32 cellular contexts compared by ENCODE assay signal in genomic region chr5:17357504-17357903, GRCh38.
"Had no signal": no experiment of that assay in that cellular context is flagged by ENCODE, and none has a peak within 500 bp of the region (broad histone marks: within the 10 kb centered on the region; RNA-seq: fewer than 3 reads in every experiment).

No MANE protein-coding gene starts in this region.

- DNase-seq: activated CD4-positive, alpha-beta memory T cell treated with anti-CD3 and anti-CD28 coated beads, Interleukin-2, amount 10 ng/mL, durations not matched to agents 7 days and 5 days; activated CD4-positive, alpha-beta T cell treated with anti-CD3 and anti-CD28 coated beads for 1 hour; activated CD4-positive, alpha-beta T cell treated with anti-CD3 and anti-CD28 coated beads for 4 hours; activated CD4-positive, alpha-beta T cell treated with anti-CD3 and anti-CD28 coated beads, Interleukin-2, amount 10 ng/mL, durations not matched to agents 7 days and 5 days; activated CD4-positive, alpha-beta T cell treated with anti-CD3 and anti-CD28 coated beads, Interleukin-2, amount 50 U/mL, for 4 hours; activated CD8-positive, alpha-beta memory T cell treated with anti-CD3 and anti-CD28 coated beads, Interleukin-2, amount 50 U/mL, for 48 hours; activated gamma-delta T cell; activated naive CD4-positive, alpha-beta T cell; activated naive CD4-positive, alpha-beta T cell treated with anti-CD3 and anti-CD28 coated beads, Interleukin-2, amount 10 ng/mL, durations not matched to agents 7 days and 5 days; activated naive CD8-positive, alpha-beta T cell treated with anti-CD3 and anti-CD28 coated beads, Interleukin-2, amount 10 ng/mL, durations not matched to agents 7 days and 5 days; activated T-cell treated with anti-CD3 and anti-CD28 coated beads for 4 hours; activated T-cell treated with anti-CD3 and anti-CD28 coated beads, Interleukin-2, amount 50 U/mL, for 24 hours; activated T-cell treated with anti-CD3 and anti-CD28 coated beads, Interleukin-2, amount 50 U/mL, for 72 hours; brain microvascular endothelial cell; dorsolateral prefrontal cortex; effector memory CD4-positive, alpha-beta T cell; endodermal cell; foreskin fibroblast; gastrocnemius medialis; glutamatergic neuron; heart left ventricle; T-helper 1 cell; T-helper 17 cell; T1000; WERI-Rb-1 had no signal

- H3K27ac ChIP-seq: ascending aorta, brain microvascular endothelial cell, coronary artery, dorsolateral prefrontal cortex, gastrocnemius medialis, heart left ventricle, WERI-Rb-1 had no signal

- H3K36me3 ChIP-seq: ascending aorta, brain microvascular endothelial cell, gastrocnemius medialis, heart left ventricle, WERI-Rb-1 had no signal

- H3K4me3 ChIP-seq: ascending aorta, coronary artery, dorsolateral prefrontal cortex, gastrocnemius medialis, heart left ventricle had no signal

- H3K4me3 Mint-ChIP-seq: activated CD4-positive, alpha-beta memory T cell treated with anti-CD3 and anti-CD28 coated beads, Interleukin-2, amount 10 ng/mL, durations not matched to agents 7 days and 5 days; activated CD4-positive, alpha-beta T cell treated with anti-CD3 and anti-CD28 coated beads, Interleukin-2, amount 10 ng/mL, durations not matched to agents 7 days and 5 days; activated naive CD4-positive, alpha-beta T cell treated with anti-CD3 and anti-CD28 coated beads, Interleukin-2, amount 10 ng/mL, durations not matched to agents 7 days and 5 days; activated naive CD8-positive, alpha-beta T cell treated with anti-CD3 and anti-CD28 coated beads, Interleukin-2, amount 10 ng/mL, durations not matched to agents 7 days and 5 days; activated T-cell treated with anti-CD3 and anti-CD28 coated beads, Interleukin-2, amount 50 U/mL, for 24 hours; activated T-cell treated with anti-CD3 and anti-CD28 coated beads, Interleukin-2, amount 50 U/mL, for 72 hours; central memory CD8-positive, alpha-beta T cell; dendritic cell treated with granulocyte-macrophage colony-stimulating factor and Interleukin-4, amounts not matched to agents 40 ng/mL and 50 ng/mL, for 4 days; endodermal cell; T-helper 17 cell; T-helper 2 cell treated with Interferon-gamma antibody and Interleukin-4, amounts not matched to agents 5 μg/mL and 100 μg/mL, for 36 hours had no signal

- FAIRE-seq: bronchial epithelial cell had no signal

- H3K9me3 Mint-ChIP-seq: dendritic cell treated with granulocyte-macrophage colony-stimulating factor and Interleukin-4, amounts not matched to agents 40 ng/mL and 50 ng/mL, for 4 days had no signal

- H3K27ac Mint-ChIP-seq: activated CD4-positive, alpha-beta memory T cell treated with anti-CD3 and anti-CD28 coated beads, Interleukin-2, amount 10 ng/mL, durations not matched to agents 7 days and 5 days; activated CD4-positive, alpha-beta T cell treated with anti-CD3 and anti-CD28 coated beads, Interleukin-2, amount 10 ng/mL, durations not matched to agents 7 days and 5 days; activated naive CD4-positive, alpha-beta T cell treated with anti-CD3 and anti-CD28 coated beads, Interleukin-2, amount 10 ng/mL, durations not matched to agents 7 days and 5 days; activated naive CD4-positive, alpha-beta T cell treated with anti-CD3 and anti-CD28 coated beads, Interleukin-2, amount 50 U/mL, for 72 hours; activated naive CD8-positive, alpha-beta T cell treated with anti-CD3 and anti-CD28 coated beads, Interleukin-2, amount 10 ng/mL, durations not matched to agents 7 days and 5 days; activated T-cell treated with anti-CD3 and anti-CD28 coated beads, Interleukin-2, amount 50 U/mL, for 24 hours; activated T-cell treated with anti-CD3 and anti-CD28 coated beads, Interleukin-2, amount 50 U/mL, for 72 hours; dendritic cell treated with granulocyte-macrophage colony-stimulating factor and Interleukin-4, amounts not matched to agents 40 ng/mL and 50 ng/mL, for 4 days; endodermal cell; T-helper 17 cell; T-helper 2 cell treated with Interferon-gamma antibody and Interleukin-4, amounts not matched to agents 5 μg/mL and 100 μg/mL, for 36 hours had no signal

- H3K27me3 Mint-ChIP-seq: activated CD4-positive, alpha-beta memory T cell treated with anti-CD3 and anti-CD28 coated beads, Interleukin-2, amount 10 ng/mL, durations not matched to agents 7 days and 5 days; activated CD4-positive, alpha-beta T cell treated with anti-CD3 and anti-CD28 coated beads, Interleukin-2, amount 10 ng/mL, durations not matched to agents 7 days and 5 days; activated naive CD4-positive, alpha-beta T cell treated with anti-CD3 and anti-CD28 coated beads, Interleukin-2, amount 10 ng/mL, durations not matched to agents 7 days and 5 days; activated naive CD8-positive, alpha-beta T cell treated with anti-CD3 and anti-CD28 coated beads, Interleukin-2, amount 10 ng/mL, durations not matched to agents 7 days and 5 days; activated T-cell treated with anti-CD3 and anti-CD28 coated beads, Interleukin-2, amount 50 U/mL, for 24 hours; central memory CD8-positive, alpha-beta T cell; T-helper 17 cell had no signal

- H3K27me3 ChIP-seq: ascending aorta, brain microvascular endothelial cell, dorsolateral prefrontal cortex, gastrocnemius medialis, heart left ventricle had no signal

- H3K36me3 Mint-ChIP-seq: activated naive CD4-positive, alpha-beta T cell treated with anti-CD3 and anti-CD28 coated beads, Interleukin-2, amount 10 ng/mL, durations not matched to agents 7 days and 5 days; activated naive CD8-positive, alpha-beta T cell treated with anti-CD3 and anti-CD28 coated beads, Interleukin-2, amount 10 ng/mL, durations not matched to agents 7 days and 5 days had no signal

- H3K4me1 Mint-ChIP-seq: activated CD4-positive, alpha-beta memory T cell treated with anti-CD3 and anti-CD28 coated beads, Interleukin-2, amount 10 ng/mL, durations not matched to agents 7 days and 5 days; activated CD4-positive, alpha-beta T cell treated with anti-CD3 and anti-CD28 coated beads, Interleukin-2, amount 10 ng/mL, durations not matched to agents 7 days and 5 days; activated naive CD4-positive, alpha-beta T cell treated with anti-CD3 and anti-CD28 coated beads, Interleukin-2, amount 10 ng/mL, durations not matched to agents 7 days and 5 days; activated naive CD8-positive, alpha-beta T cell treated with anti-CD3 and anti-CD28 coated beads, Interleukin-2, amount 10 ng/mL, durations not matched to agents 7 days and 5 days; central memory CD8-positive, alpha-beta T cell; T-helper 17 cell had no signal

- H3K9me3 ChIP-seq: ascending aorta, gastrocnemius medialis had no signal

- H3K4me1 ChIP-seq: ascending aorta, gastrocnemius medialis, heart left ventricle had no signal
